ENCODE assay signal across 31 cellular contexts in genomic region chr18:61326407-61326806, GRCh38. TPM values are rescaled to one million over a fixed set of nuclear protein-coding genes. Genes with fewer than 3 reads are reported as not detected.
"Had no signal": no experiment of that assay in that cellular context is flagged by ENCODE, and none has a peak within 500 bp of the region (broad histone marks: within the 10 kb centered on the region; RNA-seq: fewer than 3 reads in every experiment).

No MANE protein-coding gene starts in this region.

- DNase-seq: colonic mucosa; cortex of kidney; effector CD8-positive, alpha-beta T cell; effector memory CD8-positive, alpha-beta T cell; endodermal cell; erythroblast; esophagus squamous epithelium; foreskin fibroblast; foreskin melanocyte; gastrocnemius medialis; glutamatergic neuron; head of caudate nucleus; heart right ventricle; hippocampal formation; left cardiac atrium; left lung; left ventricle myocardium superior; lower lobe of right lung; mesenchymal stem cell; naive thymus-derived CD4-positive, alpha-beta T cell had no signal

- H3K27ac ChIP-seq: colonic mucosa, epithelial cell of prostate, esophagus squamous epithelium, gastrocnemius medialis, heart right ventricle, left lung, lower lobe of right lung had no signal

- H3K27me3 ChIP-seq: colonic mucosa, esophagus squamous epithelium, gastrocnemius medialis, left lung had no signal

- H3K36me3 Mint-ChIP-seq: mesothelial cell of epicardium; naive thymus-derived CD4-positive, alpha-beta T cell had no signal

- H3K27me3 Mint-ChIP-seq: effector memory CD8-positive, alpha-beta T cell had no signal

- FAIRE-seq: endometrium, islet of Langerhans, keratinocyte had no signal

- H3K4me3 Mint-ChIP-seq: dendritic cell treated with granulocyte-macrophage colony-stimulating factor and Interleukin-4, amounts not matched to agents 40 ng/mL and 50 ng/mL, for 4 days; effector memory CD8-positive, alpha-beta T cell; endodermal cell; mesothelial cell of epicardium; naive thymus-derived CD4-positive, alpha-beta T cell had no signal

- H3K4me1 Mint-ChIP-seq: endodermal cell; mesothelial cell of epicardium; naive thymus-derived CD4-positive, alpha-beta T cell had no signal

- ATAC-seq: effector memory CD8-positive, alpha-beta T cell; esophagus mucosa; gastrocnemius medialis; heart right ventricle; left cardiac atrium; left lung; left ventricle myocardium superior; lower lobe of right lung; naive thymus-derived CD4-positive, alpha-beta T cell had no signal

- H3K27ac Mint-ChIP-seq: dendritic cell treated with granulocyte-macrophage colony-stimulating factor and Interleukin-4, amounts not matched to agents 40 ng/mL and 50 ng/mL, for 4 days; effector memory CD8-positive, alpha-beta T cell; endodermal cell; mesothelial cell of epicardium; naive thymus-derived CD4-positive, alpha-beta T cell had no signal

- H3K4me3 ChIP-seq: colonic mucosa, esophagus squamous epithelium, gastrocnemius medialis, heart right ventricle, left lung, lower lobe of right lung had no signal

- H3K9me3 ChIP-seq: colonic mucosa, esophagus squamous epithelium, gastrocnemius medialis, heart right ventricle, left lung, lower lobe of right lung had no signal

- H3K36me3 ChIP-seq: colonic mucosa, esophagus squamous epithelium, gastrocnemius medialis, heart right ventricle, left lung, lower lobe of right lung had no signal

- H3K4me1 ChIP-seq: colonic mucosa, esophagus squamous epithelium, gastrocnemius medialis, heart right ventricle, left lung, lower lobe of right lung had no signal

- H3K9me3 Mint-ChIP-seq: dendritic cell treated with granulocyte-macrophage colony-stimulating factor and Interleukin-4, amounts not matched to agents 40 ng/mL and 50 ng/mL, for 4 days; endodermal cell; mesothelial cell of epicardium had no signal

RNA-seq across cellular contexts. Expression of gene CDH20, which starts 6.8 kb away (rescaled TPM):
- total RNA-seq: colonic mucosa, dermis microvascular lymphatic vessel endothelial cell, esophagus mucosa, glomerular endothelial cell, kidney epithelial cell, left ventricle myocardium superior, mucosa of gallbladder had no signal
- polyA plus RNA-seq: keratinocyte had no signal
